8 cellular contexts compared by ENCODE assay signal in genomic region chr10:59872892-59873463, GRCh38. TPM values are rescaled to one million over a fixed set of nuclear protein-coding genes. Genes with fewer than 3 reads are reported as not detected.
DNase-seq lines count a peak whose midpoint lies in the region; ATAC-seq and TF ChIP-seq lines count a peak whose summit lies in the region.

No MANE protein-coding gene starts in this region.

- WGBS in mesendoderm (ENCODE audit: extremely low coverage, insufficient coverage, low lambda C conversion rate): no CpG with 5 or more reads among the region's 7 CpGs

- H3K36me3 Mint-ChIP-seq in HFFc6 (ENCODE audit: low read depth) (no peaks in the 10 kb centered on the region), immature natural killer cell (no peaks in the 10 kb centered on the region)

- no peak overlapping the region for H3K23ac ChIP-seq in mesendoderm (ENCODE audit: low read length)

- H3K4me3 Mint-ChIP-seq in HFFc6 (peak overlapping the region; percentile 60; the same call in 1 of the 2 replicates), immature natural killer cell (no peak overlapping the region)

- no peak overlapping the region for H3K4me2 ChIP-seq in mesendoderm (ENCODE audit: low read length)

- H3K27ac ChIP-seq in AG04450 (ENCODE audit: low read depth, low read length) (peak overlapping the region; percentile 93), mesendoderm (ENCODE audit: low read depth, low read length) (no peak overlapping the region)

- H2AK5ac ChIP-seq in mesendoderm (ENCODE audit: low read length): no peak overlapping the region

- H3K4me1 Mint-ChIP-seq in HFFc6 (ENCODE audit: low read depth) (peaks cover 45% of the 10 kb centered on the region), immature natural killer cell (peaks cover 48 to 78% of the 10 kb centered on the region in 2 donors)

- no peak overlapping the region for H4K8ac ChIP-seq in mesendoderm (ENCODE audit: low read depth, low read length)

- peaks cover 49% of the 10 kb centered on the region for H3K79me2 ChIP-seq in mesendoderm (ENCODE audit: control insufficient read depth, insufficient read depth, low read length)

- H3K9me3 Mint-ChIP-seq in HFFc6: no peaks in the 10 kb centered on the region
- no peaks in the 10 kb centered on the region for H3K9me3 Mint-ChIP-seq in immature natural killer cell

- no peak overlapping the region for H4K5ac ChIP-seq in mesendoderm (ENCODE audit: low read length)

- TF ChIP-seq CTCF in AG04450 (IDR thresholded peaks at IDR 0.05; ENCODE audit: low read depth, low read length) (no peak), HFFc6 (IDR thresholded peaks at IDR 0.05) (no peak), choroid plexus epithelial cell (conservative IDR thresholded peaks at IDR 0.05; ENCODE audit: low read depth, low read length) (no peak)

- peak overlapping the region; percentile 42 for H3K4me3 ChIP-seq in AG04450 (ENCODE audit: low read depth, low read length)
- H3K4me3 ChIP-seq in choroid plexus epithelial cell (ENCODE audit: low read depth, low read length): no peak overlapping the region
- H3K4me3 ChIP-seq in mesendoderm (ENCODE audit: low read length): no peak overlapping the region

- H2BK15ac ChIP-seq in mesendoderm (replicated peaks; ENCODE audit: low read depth): no peak overlapping the region

- H3K79me1 ChIP-seq in mesendoderm (ENCODE audit: low read length): peaks cover 20% of the 10 kb centered on the region

- peaks cover 3% of the 10 kb centered on the region for H3K4me1 ChIP-seq in mesendoderm (ENCODE audit: control insufficient read depth, low read depth, low read length)

- H3K27ac Mint-ChIP-seq in HFFc6: peak overlapping the region; percentile 44; the same call in 1 of the 2 replicates
- no peak overlapping the region for H3K27ac Mint-ChIP-seq in immature natural killer cell

- H3K27me3 Mint-ChIP-seq in HFFc6 (ENCODE audit: insufficient read depth) (peaks cover 2% of the 10 kb centered on the region; the same call in 1 of the 2 replicates), immature natural killer cell (ENCODE audit: low read depth in 3 of 3) (peaks cover 2% of the 10 kb centered on the region in 3 donors)

- H3K27me3 ChIP-seq in AG04450 (ENCODE audit: control insufficient read depth, insufficient read depth, low read length) (no peaks in the 10 kb centered on the region), mesendoderm (ENCODE audit: insufficient read depth, low read length, poor library complexity) (no peaks in the 10 kb centered on the region)

- no peak overlapping the region for H3K56ac ChIP-seq in mesendoderm (ENCODE audit: low read length)

- no peaks in the 10 kb centered on the region for H3K9me3 ChIP-seq in AG04450 (ENCODE audit: control insufficient read depth, insufficient read depth, low read length)

- no peak overlapping the region for H3K18ac ChIP-seq in mesendoderm (ENCODE audit: low read length)

- no peak overlapping the region for H2BK5ac ChIP-seq in mesendoderm (ENCODE audit: low read length)

- no peaks in the 10 kb centered on the region for H3K36me3 ChIP-seq in mesendoderm (ENCODE audit: control insufficient read depth, insufficient read depth, low read length)

- CTCF ChIA-PET in AG04450 (lab: Charles Lee): interaction anchor here (0.6 to 4.3 kb wide), 6 partner anchors 14 to 1910 kb away, joined by 3 to 29 read pairs (median 5); partner anchors contain the start of gene CCDC6

- no peak overlapping the region for H3K9ac ChIP-seq in mesendoderm (ENCODE audit: low read length)

- DNase-seq in AG04450 (ENCODE audit: low read depth, low spot score) (peak; percentile 95), HFFc6 (peak; percentile 56), choroid plexus epithelial cell (ENCODE audit: low read depth) (peak; percentile 96), mesendoderm (peak; percentile 36), Kasumi-1 (lab: John Stamatoyannopoulos, UW) (no peak), immature natural killer cell (no peak), NCI-H2227 (lab: John Stamatoyannopoulos, UW; ENCODE audit: unreplicated experiment) (no peak)

- H2BK120ac ChIP-seq in mesendoderm (ENCODE audit: low read depth, low read length): no peak overlapping the region

- POLR2A ChIA-PET in AG04450 (lab: Yijun Ruan, JAX): interaction anchor here (0.6 to 1.5 kb wide), 2 partner anchors 28 to 33 kb away, joined by 3 to 16 read pairs; partner anchors contain the start of gene CCDC6

- no peak for ATAC-seq in GM18873 (IDR thresholded peaks at IDR 0.05; ENCODE audit: low FRiP score, unreplicated experiment)

- H3K4ac ChIP-seq in mesendoderm (ENCODE audit: low read depth, low read length): no peak overlapping the region

RNA-seq across cellular contexts. Expression of gene CCDC6, which starts 33.4 kb away (rescaled TPM):
- polyA plus RNA-seq in AG04450 (2011; rRNA removed) (42.2 and 51.1 TPM in 2 replicates), immature natural killer cell (1 to 10 TPM; 1.6 to 3.5 (median 1.8) TPM)
- polyA minus RNA-seq in AG04450 (2011; rRNA and poly(A)+ RNA removed): 61.9 and 85.7 TPM in 2 replicates
- total RNA-seq in HFFc6 (2021; fragmentation: NEBNext Ultra II Directional; extraction: Animal tissue kit (Norgen Biotek cat#: 25700)): 10 to 100 TPM; 33.0 to 43.0 (median 36.7) TPM
- 35.7 TPM for polyA plus RNA-seq in mesendoderm (2013, experiment 1 of 2)
- 35.7 TPM for polyA plus RNA-seq in mesendoderm (2013, experiment 2 of 2)

Comparison
In these comparisons a context has a peak if more than half of its experiments do, and no peak if none do; other contexts are left out.
1. DNase-seq: peak in AG04450 (single experiment), HFFc6 (single experiment), choroid plexus epithelial cell (single experiment) and mesendoderm (single experiment); none in Kasumi-1 (0 of 2), immature natural killer cell (0 of 3) and NCI-H2227 (single experiment).